ENCODE assay signal across 10 cellular contexts in the genomic region with DNA sequence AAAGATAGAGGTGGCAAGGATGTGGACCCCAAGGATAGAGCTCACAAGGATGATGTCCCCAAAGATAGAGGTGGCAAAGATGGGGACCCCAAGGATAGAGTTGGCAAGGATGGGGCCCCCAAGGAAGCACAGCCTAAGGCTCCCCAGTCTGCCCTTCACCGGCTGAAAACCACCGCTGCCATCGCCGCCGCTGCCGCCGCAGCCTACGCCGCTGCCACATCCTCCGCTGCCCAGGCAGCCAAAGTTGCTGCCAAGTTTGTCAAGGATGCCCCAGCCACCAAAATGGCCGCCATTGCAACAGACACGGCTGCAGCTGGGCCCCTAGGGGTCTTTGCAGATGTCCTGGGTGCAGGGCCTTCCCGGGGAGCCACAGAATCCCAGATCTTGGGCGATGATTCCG. TPM values are rescaled to one million over a fixed set of nuclear protein-coding genes. Genes with fewer than 3 reads are reported as not detected.
"Had no signal": no experiment of that assay in that cellular context is flagged by ENCODE, and none has a peak within 500 bp of the region (broad histone marks: within the 10 kb centered on the region; RNA-seq: fewer than 3 reads in every experiment).

No MANE protein-coding gene starts in this region.

- FAIRE-seq: HTR-8/SVneo, K562 had no signal

- H3K27ac ChIP-seq: HL-60 had no signal

- H3K4me3 ChIP-seq: GM23338, HAP-1, K562 had no signal

- H2AFZ ChIP-seq: GM23338 had no signal

- H3K9me3 Mint-ChIP-seq: GM23338, HFFc6 had no signal

- H3K4me3 Mint-ChIP-seq: GM23338, HFFc6 had no signal

- H3K27ac Mint-ChIP-seq: GM23338, HFFc6 had no signal

- H3K36me3 ChIP-seq: HAP-1 had no signal

- DNase-seq: H7, HFFc6, IMR-90, KG1 had no signal

- H3K9me3 ChIP-seq: HAP-1 had no signal

- H3K4me2 ChIP-seq: GM23338 had no signal

- H3K4me1 ChIP-seq: HAP-1 had no signal

RNA-seq across cellular contexts. Expression of a gene that starts 19.9 kb away (rescaled TPM):
- total RNA-seq: H4, HFFc6, IMR-90, K562 had no signal
